In the genomic region with DNA sequence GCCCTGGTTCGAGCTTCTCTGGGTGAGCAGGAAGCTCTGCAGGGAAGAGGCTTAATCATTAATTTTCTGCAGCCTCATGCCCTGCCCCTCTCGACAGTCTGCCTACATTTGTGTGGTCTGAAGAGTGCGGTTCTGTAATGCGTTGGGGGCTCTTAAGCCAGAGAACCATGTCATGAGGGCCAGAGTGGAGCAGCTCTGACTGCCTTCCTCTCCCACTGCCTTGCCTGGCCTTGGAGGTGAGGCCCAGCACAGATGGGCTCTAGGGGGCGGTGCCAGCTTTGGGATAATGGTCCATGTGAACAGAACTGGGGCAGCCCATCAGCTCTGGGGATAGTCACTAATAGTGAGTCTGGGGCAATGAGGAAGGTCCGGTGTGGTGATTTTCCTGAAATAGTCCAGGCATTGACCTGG, we compare ENCODE assay signal across 9 cellular contexts. TPM values are rescaled to one million over a fixed set of nuclear protein-coding genes. Genes with fewer than 3 reads are reported as not detected.
DNase-seq lines count a peak whose midpoint lies in the region; ATAC-seq and TF ChIP-seq lines count a peak whose summit lies in the region.
"Had no signal": no experiment of that assay in that cellular context is flagged by ENCODE, and none has a peak within 500 bp of the region (broad histone marks: within the 10 kb centered on the region; RNA-seq: fewer than 3 reads in every experiment).

No MANE protein-coding gene starts in this region.

- no peaks in the 10 kb centered on the region for H3K36me3 ChIP-seq in CD4-positive, alpha-beta memory T cell (ENCODE audit: insufficient read depth, low read length)

- peaks cover 17 to 38% (median 27%) of the 10 kb centered on the region in 4 donors for H3K4me1 Mint-ChIP-seq in CD4-positive, alpha-beta memory T cell
- H3K4me1 Mint-ChIP-seq in activated CD8-positive, alpha-beta T cell treated with anti-CD3 and anti-CD28 coated beads for 36 hours (ENCODE audit: low read depth): peaks cover 22% of the 10 kb centered on the region

- no peak for DNase-seq in CD4-positive, alpha-beta memory T cell
- DNase-seq in activated CD8-positive, alpha-beta T cell treated with anti-CD3 and anti-CD28 coated beads for 36 hours: peak; percentile 53
- DNase-seq in left colon (peak; percentile 48 to 58), ureter (ENCODE audit: low spot score) (no peak)

- no peak overlapping the region for H3K27ac ChIP-seq in CD4-positive, alpha-beta memory T cell (ENCODE audit: low read depth, low read length)
- H3K27ac ChIP-seq: skin epidermis had no signal

- peaks cover 0 to 2% of the 10 kb centered on the region in 2 donors for H3K36me3 Mint-ChIP-seq in CD4-positive, alpha-beta memory T cell
- no peaks in the 10 kb centered on the region for H3K36me3 Mint-ChIP-seq in activated CD8-positive, alpha-beta T cell treated with anti-CD3 and anti-CD28 coated beads for 36 hours (ENCODE audit: low read depth)

- POLR2A ChIA-PET in CD4-positive, alpha-beta memory T cell (lab: Charles Lee; ENCODE audit: partially characterized antibody): interaction anchor here (0.5 to 1.0 kb wide), 3 partner anchors 73 to 538 kb away, joined by 3 to 5 read pairs (median 4); partner anchors contain the start of gene MICU2
- POLR2A ChIA-PET in activated CD8-positive, alpha-beta T cell treated with anti-CD3 and anti-CD28 coated beads for 36 hours (lab: Charles Lee): no interaction called here

- H3K4me3 ChIP-seq in CD4-positive, alpha-beta memory T cell (ENCODE audit: low read length in 2 of 2): no peak overlapping the region
- H3K4me3 ChIP-seq: skin epidermis had no signal

- CTCF ChIA-PET in CD4-positive, alpha-beta memory T cell (lab: Charles Lee; ENCODE audit: partially characterized antibody): interaction anchor here (0.8 to 2.5 kb wide), 2 partner anchors 39 to 156 kb away, joined by 3 to 8 read pairs; no protein-coding TSS in a partner anchor
- CTCF ChIA-PET in activated CD8-positive, alpha-beta T cell treated with anti-CD3 and anti-CD28 coated beads for 36 hours (lab: Charles Lee): interaction anchor here (1.7 to 2.3 kb wide), 2 partner anchors 38 to 62 kb away, joined by 5 to 8 read pairs; no protein-coding TSS in a partner anchor

- H3K9me3 Mint-ChIP-seq in CD4-positive, alpha-beta memory T cell: no peaks in the 10 kb centered on the region
- H3K9me3 Mint-ChIP-seq in activated CD8-positive, alpha-beta T cell treated with anti-CD3 and anti-CD28 coated beads for 36 hours: no peaks in the 10 kb centered on the region

- peak overlapping the region in 1 of 7 donors; percentile 45 for H3K27ac Mint-ChIP-seq in CD4-positive, alpha-beta memory T cell
- no peak overlapping the region for H3K27ac Mint-ChIP-seq in activated CD8-positive, alpha-beta T cell treated with anti-CD3 and anti-CD28 coated beads for 36 hours

- intact Hi-C loops in CD4-positive, alpha-beta memory T cell (cut with micrococcal nuclease): loop anchor here (10.0 kb wide), 1 partner anchor 502 kb away; the partner anchor contains the start of genes MRPL57 and SKA3
- intact Hi-C loops in activated CD8-positive, alpha-beta T cell treated with anti-CD3 and anti-CD28 coated beads for 36 hours (cut with micrococcal nuclease): no loop called here
- intact Hi-C loops in left colon (cut with DNase I, micrococcal nuclease): no loop called here

- peaks cover 30% of the 10 kb centered on the region for H3K4me1 ChIP-seq in CD4-positive, alpha-beta memory T cell (ENCODE audit: insufficient read depth, low read length)

- H3K27me3 ChIP-seq in CD4-positive, alpha-beta memory T cell (ENCODE audit: insufficient read depth, low read length): peaks cover 30% of the 10 kb centered on the region

- H3K4me3 Mint-ChIP-seq in CD4-positive, alpha-beta memory T cell: peak overlapping the region; percentile 21 to 85 (median 76)
- no peak overlapping the region for H3K4me3 Mint-ChIP-seq in activated CD8-positive, alpha-beta T cell treated with anti-CD3 and anti-CD28 coated beads for 36 hours

- H3K9me3 ChIP-seq in CD4-positive, alpha-beta memory T cell (ENCODE audit: control insufficient read depth in 1 of 2, low read length in 2 of 2): no peaks in the 10 kb centered on the region

- peaks cover 2 to 8% of the 10 kb centered on the region in 2 donors for H3K27me3 Mint-ChIP-seq in CD4-positive, alpha-beta memory T cell
- peaks cover 33% of the 10 kb centered on the region for H3K27me3 Mint-ChIP-seq in activated CD8-positive, alpha-beta T cell treated with anti-CD3 and anti-CD28 coated beads for 36 hours

- no peak for ATAC-seq in activated CD8-positive, alpha-beta T cell treated with anti-CD3 and anti-CD28 coated beads for 36 hours
- ATAC-seq in left colon: peak; percentile 45
- no peak for ATAC-seq in GM18511 (IDR thresholded peaks at IDR 0.05; ENCODE audit: unreplicated experiment)
- ATAC-seq in HG03565 (IDR thresholded peaks at IDR 0.05; ENCODE audit: unreplicated experiment): no peak
- ATAC-seq in GM19463 (IDR thresholded peaks at IDR 0.05; ENCODE audit: unreplicated experiment): no peak

- TF ChIP-seq CTCF in GM12872 (IDR thresholded peaks at IDR 0.05; ENCODE audit: insufficient read depth, low read depth, low read length): peak; percentile 40; the same call in 2 of the 3 replicates
- TF ChIP-seq CTCF in activated CD8-positive, alpha-beta T cell treated with anti-CD3 and anti-CD28 coated beads for 36 hours (IDR thresholded peaks at IDR 0.05): peak; percentile 14

RNA-seq across cellular contexts. Expression of gene FGF9, which starts 5.7 kb away (rescaled TPM):
- total RNA-seq in CD4-positive, alpha-beta memory T cell: 1 to 10 TPM; 6.5 to 7.3 TPM
- polyA plus RNA-seq in CD4-positive, alpha-beta memory T cell: 1 to 10 TPM; 2.1 to 2.5 TPM
- total RNA-seq in activated CD8-positive, alpha-beta T cell treated with anti-CD3 and anti-CD28 coated beads for 36 hours: under 1 TPM; 0.11 to 0.45 TPM
- total RNA-seq in left colon (1 to 10 TPM in 1 of 2 donors, under 1 TPM in 1; 0.61 to 4.5 TPM), ureter (1.5 TPM)

Comparison
In these comparisons a context has a peak if more than half of its experiments do, and no peak if none do; other contexts are left out.
1. DNase-seq: peak in activated CD8-positive, alpha-beta T cell treated with anti-CD3 and anti-CD28 coated beads for 36 hours (single experiment) and left colon (2 of 2); none in CD4-positive, alpha-beta memory T cell (0 of 5) and ureter (single experiment).